Comparison of ENCODE assay signal across 8 cellular contexts in genomic region chr5:181189962-181190710, GRCh38. TPM values are rescaled to one million over a fixed set of nuclear protein-coding genes. Genes with fewer than 3 reads are reported as not detected.
A peak's percentile ranks its signal among the peaks of the same experiment; 100 is the strongest.
DNase-seq lines count a peak whose midpoint lies in the region; ATAC-seq, FAIRE-seq and TF ChIP-seq lines count a peak whose summit lies in the region.

No MANE protein-coding gene starts in this region.

- intact Hi-C loops in dorsolateral prefrontal cortex (cut with DNase I) = loop anchor here (5.0 to 10.0 kb wide), 4 partner anchors 55 to 385 kb away; partner anchors contain the start of genes MGAT1 (in 2 of the 2), RACK1 (in 1 of the 2), TRIM52 (in 1 of the 2) and ZFP62 (in 1 of the 2)

- FAIRE-seq in GM12892 (lab: Jason Lieb, UNC) = no peak

- H3K27me3 Mint-ChIP-seq in neural crest cell (ENCODE audit: low read depth) = peaks cover 63% of the 10 kb centered on the region

- H3K27me3 ChIP-seq in SU-DHL-6 (ENCODE audit: low read length) (no peaks in the 10 kb centered on the region), dorsolateral prefrontal cortex (no peaks in the 10 kb centered on the region)

- DNase-seq in ELR (ENCODE audit: low read depth) = peak; percentile 46
- peak in 2 of 10 donors; percentile 32 to 47 for DNase-seq in dorsolateral prefrontal cortex
- DNase-seq in neural crest cell (ENCODE audit: low read depth, low spot score) = peak; percentile 9
- no peak for DNase-seq in GM12892 (ENCODE audit: insufficient read length)
- no peak for DNase-seq in COLO829 (ENCODE audit: low spot score)
- DNase-seq in NCI-H1930 (lab: John Stamatoyannopoulos, UW) = no peak

- no peak for TF ChIP-seq CTCF in SU-DHL-6 (IDR thresholded peaks at IDR 0.05; ENCODE audit: insufficient read depth, low read length, poor library complexity, severe bottlenecking)
- no peak for TF ChIP-seq CTCF in dorsolateral prefrontal cortex (IDR thresholded peaks at IDR 0.05 in 54 of 56, conservative IDR thresholded peaks at IDR 0.05 in 2 of 56; ENCODE audit: low read depth in 1 of 56, partially characterized antibody in 56 of 56)
- TF ChIP-seq CTCF in neural crest cell (conservative IDR thresholded peaks at IDR 0.05) = no peak

- no peaks in the 10 kb centered on the region for H3K79me2 ChIP-seq in SU-DHL-6 (ENCODE audit: insufficient read depth, low read length)

- no peak for ATAC-seq in GM19324 (IDR thresholded peaks at IDR 0.05; ENCODE audit: low FRiP score, unreplicated experiment)

- peak overlapping the region; percentile 78 for H3K9ac ChIP-seq in SU-DHL-6 (ENCODE audit: low read length)

- no peak overlapping the region for H3K27ac Mint-ChIP-seq in neural crest cell (ENCODE audit: unreplicated experiment)

- peaks cover 39% of the 10 kb centered on the region for H3F3A ChIP-seq in SU-DHL-6 (ENCODE audit: insufficient read depth)

- H4K20me1 ChIP-seq in SU-DHL-6 (ENCODE audit: low read depth, low read length) = no peaks in the 10 kb centered on the region

- H3K4me2 ChIP-seq in SU-DHL-6 (ENCODE audit: low read depth, low read length, poor library complexity, severe bottlenecking) = peak overlapping the region; percentile 89

- H3K27ac ChIP-seq in SU-DHL-6 (ENCODE audit: low read depth, low read length) (peak overlapping the region; percentile 75), dorsolateral prefrontal cortex (peak overlapping the region in 53 of 59 donors; percentile 35 to 98 (median 94))

- peak overlapping the region; percentile 73 for H3K4me3 ChIP-seq in SU-DHL-6 (ENCODE audit: insufficient read depth, low read length, poor library complexity, severe bottlenecking)
- H3K4me3 ChIP-seq in dorsolateral prefrontal cortex = peak overlapping the region; percentile 57 to 100 (median 89)

- H3K36me3 Mint-ChIP-seq in neural crest cell (ENCODE audit: low read depth) = peaks cover 15% of the 10 kb centered on the region

- peaks cover 42% of the 10 kb centered on the region for H3K4me1 Mint-ChIP-seq in neural crest cell

- no peaks in the 10 kb centered on the region for H3K36me3 ChIP-seq in SU-DHL-6 (ENCODE audit: low read length)

- H3K9me3 ChIP-seq in SU-DHL-6 (ENCODE audit: insufficient read depth, low read length) = no peaks in the 10 kb centered on the region

- peaks cover 3% of the 10 kb centered on the region for H3K9me3 Mint-ChIP-seq in neural crest cell

- no peaks in the 10 kb centered on the region for H3K9me2 ChIP-seq in SU-DHL-6 (replicated peaks; ENCODE audit: insufficient read depth, low read length)

- TF ChIP-seq POLR2A in GM12892 (IDR thresholded peaks at IDR 0.05; ENCODE audit: low read depth, low read length) = no peak

- H2AFZ ChIP-seq in SU-DHL-6 (ENCODE audit: low read depth, low read length, severe bottlenecking) = peak overlapping the region; percentile 97

- peak overlapping the region; percentile 99 for H3K4me3 Mint-ChIP-seq in neural crest cell

RNA-seq across cellular contexts. Expression of gene TRIM7, which starts 14.9 kb away (rescaled TPM):
- total RNA-seq in dorsolateral prefrontal cortex = 1 to 10 TPM; 1.6 to 8.4 (median 4.0) TPM
- total RNA-seq in neural crest cell = not detected in 2 replicates
- polyA plus RNA-seq in GM12892 (2012; ENCODE audit: missing spikeins) = 0.70 TPM

RNA-seq across cellular contexts. Expression of gene TRIM41, which starts 32.9 kb away (rescaled TPM):
- total RNA-seq in dorsolateral prefrontal cortex (100 to 1,000 TPM in 1 of 120 experiments, 10 to 100 TPM in 119; 33.1 to 102 (median 48.0) TPM), neural crest cell (34.5 and 39.1 TPM in 2 replicates)
- 12.2 TPM for polyA plus RNA-seq in GM12892 (2012; ENCODE audit: missing spikeins)

RNA-seq across cellular contexts. Expression of gene OR2V2, which starts 42.8 kb away (rescaled TPM):
- total RNA-seq in dorsolateral prefrontal cortex (under 1 TPM in 1 of 120 experiments, not detected in 119; 0.09 TPM), neural crest cell (not detected in 2 replicates)
- polyA plus RNA-seq in GM12892 (2012; ENCODE audit: missing spikeins) = not detected

RNA-seq across cellular contexts. Expression of gene RACK1, which starts 53.6 kb away (rescaled TPM):
- total RNA-seq in dorsolateral prefrontal cortex (100 to 1,000 TPM; 308 to 570 (median 390) TPM), neural crest cell (2,359 and 2,449 TPM in 2 replicates)
- polyA plus RNA-seq in GM12892 (2012; ENCODE audit: missing spikeins) = 3,646 TPM

RNA-seq across cellular contexts. Expression of gene OR2V1, which starts 59.2 kb away (rescaled TPM):
- total RNA-seq in dorsolateral prefrontal cortex (not detected), neural crest cell (not detected in 2 replicates)
- not detected for polyA plus RNA-seq in GM12892 (2012; ENCODE audit: missing spikeins)

Comparison
In these comparisons a context has a peak if more than half of its experiments do, and no peak if none do; other contexts are left out.
1. DNase-seq: peak in ELR (single experiment) and neural crest cell (single experiment); none in GM12892 (single experiment), COLO829 (single experiment) and NCI-H1930 (0 of 2).